12 cellular contexts compared by ENCODE assay signal in genomic region chr18:48589797-48590519, GRCh38. TPM values are rescaled to one million over a fixed set of nuclear protein-coding genes. Genes with fewer than 3 reads are reported as not detected.
DNase-seq lines count a peak whose midpoint lies in the region; ATAC-seq and FAIRE-seq lines count a peak whose summit lies in the region.
"Had no signal": no experiment of that assay in that cellular context is flagged by ENCODE, and none has a peak within 500 bp of the region (broad histone marks: within the 10 kb centered on the region; RNA-seq: fewer than 3 reads in every experiment).

No MANE protein-coding gene starts in this region.

- H3K27ac Mint-ChIP-seq in immature natural killer cell: no peak overlapping the region
- H3K27ac Mint-ChIP-seq: activated T-cell treated with anti-CD3 and anti-CD28 coated beads, Interleukin-2, amount 50 U/mL, for 24 hours; natural killer cell treated with Interleukin-12 subunit alpha and Interleukin-12 subunit beta and Interleukin-15 and Interleukin-18, amount 100 ng/mL, for 72 hours had no signal

- DNase-seq in NCI-H146 (lab: John Stamatoyannopoulos, UW): peak; percentile 16
- no peak for DNase-seq in NCI-H146 treated with DMSO at 0.1 percent for 48 hours (lab: John Stamatoyannopoulos, UW; ENCODE audit: unreplicated experiment)
- DNase-seq in cardiac septum (ENCODE audit: low spot score): peak; percentile 90
- peak in 54 of 56 donors; percentile 23 to 88 (median 72) for DNase-seq in nucleus accumbens (lab: John Stamatoyannopoulos, UW)
- DNase-seq in urothelium cell line (ENCODE audit: low spot score): no peak
- no peak for DNase-seq in ecto neural progenitor cell (ENCODE audit: low spot score)
- DNase-seq in immature natural killer cell: no peak
- DNase-seq: activated T-cell treated with anti-CD3 and anti-CD28 coated beads, Interleukin-2, amount 50 U/mL, for 24 hours; GOT3; NCI-H1092 had no signal

- H3K4me1 Mint-ChIP-seq in immature natural killer cell: no peaks in the 10 kb centered on the region

- H3K4me3 Mint-ChIP-seq in immature natural killer cell: no peak overlapping the region
- H3K4me3 Mint-ChIP-seq: activated T-cell treated with anti-CD3 and anti-CD28 coated beads, Interleukin-2, amount 50 U/mL, for 24 hours; natural killer cell treated with Interleukin-12 subunit alpha and Interleukin-12 subunit beta and Interleukin-15 and Interleukin-18, amount 100 ng/mL, for 72 hours had no signal

- intact Hi-C loops in cardiac septum (cut with DNase I): no loop called here

- H3K36me3 Mint-ChIP-seq in immature natural killer cell: no peaks in the 10 kb centered on the region
- H3K36me3 Mint-ChIP-seq: natural killer cell treated with Interleukin-12 subunit alpha and Interleukin-12 subunit beta and Interleukin-15 and Interleukin-18, amount 100 ng/mL, for 72 hours had no signal

- no peak for ATAC-seq in GM21515 (IDR thresholded peaks at IDR 0.05; ENCODE audit: unreplicated experiment)

- peaks cover 0 to 3% (median 2%) of the 10 kb centered on the region in 3 donors for H3K27me3 Mint-ChIP-seq in immature natural killer cell (ENCODE audit: low read depth in 3 of 3)
- H3K27me3 Mint-ChIP-seq: activated T-cell treated with anti-CD3 and anti-CD28 coated beads, Interleukin-2, amount 50 U/mL, for 24 hours; natural killer cell treated with Interleukin-12 subunit alpha and Interleukin-12 subunit beta and Interleukin-15 and Interleukin-18, amount 100 ng/mL, for 72 hours had no signal

- no peaks in the 10 kb centered on the region for H3K9me3 Mint-ChIP-seq in immature natural killer cell
- H3K9me3 Mint-ChIP-seq: activated T-cell treated with anti-CD3 and anti-CD28 coated beads, Interleukin-2, amount 50 U/mL, for 24 hours; natural killer cell treated with Interleukin-12 subunit alpha and Interleukin-12 subunit beta and Interleukin-15 and Interleukin-18, amount 100 ng/mL, for 72 hours had no signal

- no peak for FAIRE-seq in urothelium cell line (lab: Jason Lieb, UNC)

RNA-seq across cellular contexts. Expression of gene CTIF, which starts 51.1 kb away (rescaled TPM):
- 84.3 TPM for total RNA-seq in cardiac septum
- polyA plus RNA-seq in immature natural killer cell: 1 to 10 TPM in 1 of 3 donors, under 1 TPM in 1, not detected in 1; 0.28 to 1.2 TPM

Comparison
In these comparisons a context has a peak if more than half of its experiments do, and no peak if none do; other contexts are left out.
1. DNase-seq: peak in NCI-H146 (single experiment), cardiac septum (single experiment) and nucleus accumbens (54 of 56); none in NCI-H146 treated with DMSO at 0.1 percent for 48 hours (single experiment), urothelium cell line (single experiment), ecto neural progenitor cell (single experiment) and immature natural killer cell (0 of 3).